Comparison of ENCODE assay signal across 8 cellular contexts in genomic region chr11:128039140-128040021, GRCh38.
DNase-seq lines count a peak whose midpoint lies in the region; ATAC-seq, FAIRE-seq and TF ChIP-seq lines count a peak whose summit lies in the region.

No MANE protein-coding gene starts in this region.

- DNase-seq in GM12892 (ENCODE audit: insufficient read length) = no peak
- peak; percentile 48 for DNase-seq in NCI-H526 treated with DMSO at 0.1 percent for 48 hours (lab: John Stamatoyannopoulos, UW)
- peak; percentile 76 for DNase-seq in activated CD8-positive, alpha-beta memory T cell treated with anti-CD3 and anti-CD28 coated beads, Interleukin-2, amount 50 U/mL, for 4 hours
- peak; percentile 91 for DNase-seq in fibroblast of villous mesenchyme (ENCODE audit: low read depth)
- peak; percentile 76 for DNase-seq in stimulated activated CD4-positive, alpha-beta T cell treated with anti-CD3 and anti-CD28 coated beads, Interleukin-4, amount 100 ng/mL, for 24 hours
- DNase-seq in ecto neural progenitor cell (ENCODE audit: low spot score) = no peak
- no peak for DNase-seq in medulla oblongata (ENCODE audit: extremely low spot score)

- no peak overlapping the region for H3K4me3 ChIP-seq in fibroblast of villous mesenchyme (ENCODE audit: low read depth, low read length)

- no peak for TF ChIP-seq POLR2A in GM12892 (IDR thresholded peaks at IDR 0.05; ENCODE audit: low read depth, low read length)

- peak; percentile 92 for ATAC-seq in HG02678 (IDR thresholded peaks at IDR 0.05; ENCODE audit: unreplicated experiment)

- FAIRE-seq in GM12892 (lab: Jason Lieb, UNC) = peak; percentile 90

- TF ChIP-seq CTCF in fibroblast of villous mesenchyme (IDR thresholded peaks at IDR 0.05; ENCODE audit: insufficient read depth, low read depth, low read length) = peak; percentile 19

Comparison
In these comparisons a context has a peak if more than half of its experiments do, and no peak if none do; other contexts are left out.
1. DNase-seq: peak in NCI-H526 treated with DMSO at 0.1 percent for 48 hours (single experiment), activated CD8-positive, alpha-beta memory T cell treated with anti-CD3 and anti-CD28 coated beads, Interleukin-2, amount 50 U/mL, for 4 hours (single experiment), fibroblast of villous mesenchyme (single experiment) and stimulated activated CD4-positive, alpha-beta T cell treated with anti-CD3 and anti-CD28 coated beads, Interleukin-4, amount 100 ng/mL, for 24 hours (single experiment); none in GM12892 (single experiment), ecto neural progenitor cell (single experiment) and medulla oblongata (single experiment).